Comparison of ENCODE assay signal across 24 cellular contexts in genomic region chr3:47766186-47766585, GRCh38.
"Had no signal": no experiment of that assay in that cellular context is flagged by ENCODE, and none has a peak within 500 bp of the region (broad histone marks: within the 10 kb centered on the region; RNA-seq: fewer than 3 reads in every experiment).

No MANE protein-coding gene starts in this region.

- H3K9me3 Mint-ChIP-seq: memory B cell; nephron; stimulated activated effector memory CD8-positive, alpha-beta T cell treated with anti-CD3 and anti-CD28 coated beads, Interleukin-12 subunit alpha, Interleukin-12 subunit beta, amount 100 ng/mL, for 72 hours; stimulated activated naive CD8-positive, alpha-beta T cell treated with anti-CD3 and anti-CD28 coated beads, Interleukin-15, Interleukin-2, amounts not matched to agents 100 ng/mL and 50 ng/mL, for 24 hours had no signal

- H3K27ac ChIP-seq: dorsolateral prefrontal cortex, epithelial cell of prostate, esophagus muscularis mucosa, gastroesophageal sphincter, left ventricle myocardium inferior, lower lobe of right lung, testis, transverse colon had no signal

- H3K4me3 Mint-ChIP-seq: memory B cell; nephron; stimulated activated effector memory CD8-positive, alpha-beta T cell treated with anti-CD3 and anti-CD28 coated beads, Interleukin-12 subunit alpha, Interleukin-12 subunit beta, amount 100 ng/mL, for 72 hours; stimulated activated naive CD8-positive, alpha-beta T cell treated with anti-CD3 and anti-CD28 coated beads, Interleukin-15, Interleukin-2, amounts not matched to agents 100 ng/mL and 50 ng/mL, for 24 hours had no signal

- H3K4me3 ChIP-seq: dorsolateral prefrontal cortex, esophagus muscularis mucosa, gastroesophageal sphincter, left ventricle myocardium inferior, lower lobe of right lung, smooth muscle cell, testis, transverse colon had no signal

- FAIRE-seq: kidney had no signal

- H3K27me3 Mint-ChIP-seq: memory B cell; stimulated activated naive CD8-positive, alpha-beta T cell treated with anti-CD3 and anti-CD28 coated beads, Interleukin-15, Interleukin-2, amounts not matched to agents 100 ng/mL and 50 ng/mL, for 24 hours had no signal

- DNase-seq: central memory CD4-positive, alpha-beta T cell; cortex of kidney; dorsolateral prefrontal cortex; effector memory CD4-positive, alpha-beta T cell; glutamatergic neuron; kidney; left cardiac atrium; left ventricle myocardium inferior; lower lobe of right lung; midbrain; posterior cingulate gyrus; right cardiac atrium; stimulated activated CD4-positive, alpha-beta T cell treated with anti-CD3 and anti-CD28 coated beads, Interleukin-4, amount 100 ng/mL, for 1 hour; stimulated activated CD8-positive, alpha-beta memory T cell treated with anti-CD3 and anti-CD28 coated beads, Interleukin-4, amount 100 ng/mL, for 48 hours; testis; transverse colon had no signal

- H3K27me3 ChIP-seq: dorsolateral prefrontal cortex, esophagus muscularis mucosa, gastroesophageal sphincter, testis, transverse colon had no signal

- H3K9me3 ChIP-seq: esophagus muscularis mucosa, gastroesophageal sphincter, left ventricle myocardium inferior, lower lobe of right lung, testis, transverse colon had no signal

- H3K27ac Mint-ChIP-seq: memory B cell; stimulated activated effector memory CD8-positive, alpha-beta T cell treated with anti-CD3 and anti-CD28 coated beads, Interleukin-12 subunit alpha, Interleukin-12 subunit beta, amount 100 ng/mL, for 72 hours; stimulated activated naive CD8-positive, alpha-beta T cell treated with anti-CD3 and anti-CD28 coated beads, Interleukin-15, Interleukin-2, amounts not matched to agents 100 ng/mL and 50 ng/mL, for 24 hours had no signal

- H3K4me1 ChIP-seq: lower lobe of right lung, testis, transverse colon had no signal
